Comparison of ENCODE assay signal across 1 cellular context in genomic region chr1:17610713-17611112, GRCh38.
TF ChIP-seq lines count a peak whose summit lies in the region.

No MANE protein-coding gene starts in this region.

TF ChIP-seq in K562, 482 proteins besides CTCF, POLR2A, EP300 and RAD21:
- no peak for TF ChIP-seq ADNP (tag; IDR thresholded peaks at IDR 0.05)
- TF ChIP-seq, protein P1, sequence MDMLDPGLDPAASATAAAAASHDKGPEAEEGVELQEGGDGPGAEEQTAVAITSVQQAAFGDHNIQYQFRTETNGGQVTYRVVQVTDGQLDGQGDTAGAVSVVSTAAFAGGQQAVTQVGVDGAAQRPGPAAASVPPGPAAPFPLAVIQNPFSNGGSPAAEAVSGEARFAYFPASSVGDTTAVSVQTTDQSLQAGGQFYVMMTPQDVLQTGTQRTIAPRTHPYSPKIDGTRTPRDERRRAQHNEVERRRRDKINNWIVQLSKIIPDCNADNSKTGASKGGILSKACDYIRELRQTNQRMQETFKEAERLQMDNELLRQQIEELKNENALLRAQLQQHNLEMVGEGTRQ (CRISPR knock-in tag; IDR thresholded peaks at IDR 0.05): no peak
- TF ChIP-seq L3MBTL2 (IDR thresholded peaks at IDR 0.05): no peak
- no peak for TF ChIP-seq SMC3 (conservative IDR thresholded peaks at IDR 0.05; ENCODE audit: insufficient read depth, low read depth, low read length)
- TF ChIP-seq HINFP (tag; conservative IDR thresholded peaks at IDR 0.05; ENCODE audit: low read depth): peak; percentile 57
- no peak for TF ChIP-seq HNRNPLL (IDR thresholded peaks at IDR 0.05; ENCODE audit: low read depth, low read length, poor library complexity, severe bottlenecking)
- no peak for TF ChIP-seq ZNF408 (CRISPR knock-in tag; IDR thresholded peaks at IDR 0.05; ENCODE audit: low read depth)
